2 cellular contexts compared by ENCODE assay signal in genomic region chr19:1466461-1467227, GRCh38.
A peak's percentile ranks its signal among the peaks of the same experiment; 100 is the strongest.
TF ChIP-seq lines count a peak whose summit lies in the region.

No MANE protein-coding gene starts in this region.

TF ChIP-seq in GM23338, 12 proteins besides CTCF, POLR2A, EP300 and RAD21:
- no peak for TF ChIP-seq JUNB (IDR thresholded peaks at IDR 0.05; ENCODE audit: unreplicated experiment)
- no peak for TF ChIP-seq ZNF331 (CRISPR knock-in tag; IDR thresholded peaks at IDR 0.05; ENCODE audit: low read depth)
- TF ChIP-seq REST (IDR thresholded peaks at IDR 0.05; ENCODE audit: unreplicated experiment) = no peak
- TF ChIP-seq CREB1 (CRISPR knock-in tag; IDR thresholded peaks at IDR 0.05; ENCODE audit: low read depth) = no peak
- TF ChIP-seq POLR2AphosphoS5 (IDR thresholded peaks at IDR 0.05; ENCODE audit: low read depth) = peak; percentile 5; the same call in 1 of the 2 replicates
- TF ChIP-seq EZH2 (IDR thresholded peaks at IDR 0.05; ENCODE audit: low read depth, unreplicated experiment) = peak; percentile 67
- TF ChIP-seq EZH2phosphoT487 (IDR thresholded peaks at IDR 0.05; ENCODE audit: unreplicated experiment) = no peak
- TF ChIP-seq NANOG (IDR thresholded peaks at IDR 0.05; ENCODE audit: borderline replicate concordance) = no peak
- TF ChIP-seq ETS1 (IDR thresholded peaks at IDR 0.05) = no peak
TF ChIP-seq in GM23338: peak in this region for 2.

TF ChIP-seq in K562, 482 proteins besides CTCF, POLR2A, EP300 and RAD21:
- 0 out of 2 replicates have a peak, but pooled peaks have one; percentile 15 for TF ChIP-seq HNRNPL (IDR thresholded peaks at IDR 0.05; ENCODE audit: low read depth, low read length)
- TF ChIP-seq CTCFL (IDR thresholded peaks at IDR 0.05; ENCODE audit: borderline replicate concordance, insufficient read depth, low read depth, low read length, poor library complexity, severe bottlenecking) = no peak
- TF ChIP-seq PML (IDR thresholded peaks at IDR 0.05; ENCODE audit: low read length) = no peak
- TF ChIP-seq PHB2 (IDR thresholded peaks at IDR 0.05; ENCODE audit: low read depth) = no peak
- TF ChIP-seq POLR2G (IDR thresholded peaks at IDR 0.05; ENCODE audit: low read depth, low read length) = peak; percentile 22; the same call in 1 of the 2 replicates
- TF ChIP-seq FOXM1 (IDR thresholded peaks at IDR 0.05; ENCODE audit: low read depth) = no peak
- no peak for TF ChIP-seq FOXM1 (CRISPR knock-in tag; IDR thresholded peaks at IDR 0.05; ENCODE audit: low read depth)
- TF ChIP-seq ZNF41 (CRISPR knock-in tag; conservative IDR thresholded peaks at IDR 0.05) = no peak
- no peak for TF ChIP-seq BRF2 (IDR thresholded peaks at IDR 0.05; ENCODE audit: borderline replicate concordance, insufficient read depth, insufficient read length)
- TF ChIP-seq ZNF778 (CRISPR knock-in tag; IDR thresholded peaks at IDR 0.05) = no peak
